Comparison of ENCODE assay signal across 19 cellular contexts in genomic region chr10:70347321-70347720, GRCh38.
"Had no signal": no experiment of that assay in that cellular context is flagged by ENCODE, and none has a peak within 500 bp of the region (broad histone marks: within the 10 kb centered on the region; RNA-seq: fewer than 3 reads in every experiment).

No MANE protein-coding gene starts in this region.

- H3K4me3 ChIP-seq: MG63, SJCRH30 had no signal

- H3K36me3 ChIP-seq: MG63, SJCRH30 had no signal

- H3K4me1 ChIP-seq: SJCRH30 had no signal

- H3K27ac ChIP-seq: HL-60, SJCRH30 had no signal

- H3K27me3 ChIP-seq: MG63, SJCRH30 had no signal

- DNase-seq: Karpas-422, KBM-7, MG63, NCI-H1092, NCI-H1105 treated with DMSO at 0.1 percent for 48 hours, NCI-H1417 treated with DMSO at 0.1 percent for 48 hours, NCI-H146, NCI-H1694 treated with DMSO at 0.1 percent for 48 hours, NCI-H1930, NCI-H2081, NCI-H2107, NCI-H2227 treated with DMSO at 0.1 percent for 48 hours, NCI-H524, NCI-H526 treated with DMSO at 0.1 percent for 48 hours, NCI-H748 treated with DMSO at 0.1 percent for 48 hours, RPMI8226, SHP77, SJCRH30 had no signal

- H3K9me3 ChIP-seq: MG63, SJCRH30 had no signal
